2 cellular contexts compared by ENCODE assay signal in the genomic region with DNA sequence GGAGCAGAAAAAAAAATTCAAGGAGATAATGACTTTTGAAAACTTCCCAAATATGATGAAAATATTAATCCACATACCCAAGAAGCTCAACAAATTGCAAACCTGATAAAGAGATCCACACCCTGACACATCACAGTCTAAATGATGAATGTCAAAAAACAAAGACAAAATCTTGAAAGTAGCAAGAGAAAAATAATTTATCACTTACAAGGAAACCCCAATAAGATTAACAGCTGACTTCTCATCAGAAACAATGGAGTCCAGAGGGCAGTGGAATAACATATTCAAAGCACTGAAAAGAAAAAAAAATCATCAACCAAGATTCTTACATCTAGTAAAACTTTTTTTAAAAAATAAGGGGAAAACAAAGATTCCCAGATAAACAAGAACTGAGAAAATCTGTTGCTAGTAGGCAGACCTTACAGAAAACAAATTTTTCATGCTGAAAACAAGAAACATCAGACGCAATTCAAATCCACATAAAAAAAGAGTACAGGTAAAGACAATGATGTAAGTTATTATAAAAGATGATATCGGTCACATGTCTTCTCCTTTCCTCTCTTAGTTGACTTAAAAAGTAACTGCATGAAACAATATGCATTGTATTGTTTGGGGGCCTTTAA.
A peak's percentile ranks its signal among the peaks of the same experiment; 100 is the strongest.
TF ChIP-seq lines count a peak whose summit lies in the region.

No MANE protein-coding gene starts in this region.

TF ChIP-seq in A549, 52 proteins besides CTCF, POLR2A, EP300 and RAD21:
- TF ChIP-seq ZFP36 (IDR thresholded peaks at IDR 0.05; ENCODE audit: borderline replicate concordance, partially characterized antibody) = no peak
- peak; percentile 72; the same call in 1 of the 2 replicates for TF ChIP-seq FOXS1 (CRISPR knock-in tag; IDR thresholded peaks at IDR 0.05)

TF ChIP-seq in K562, 482 proteins besides CTCF, POLR2A, EP300 and RAD21:
- TF ChIP-seq XRCC3 (IDR thresholded peaks at IDR 0.05) = peak; percentile 74; the same call in 1 of the 2 replicates
- no peak for TF ChIP-seq NCOA4 (IDR thresholded peaks at IDR 0.05; ENCODE audit: partially characterized antibody)
- peak; percentile 95 for TF ChIP-seq ZNF766 (CRISPR knock-in tag; conservative IDR thresholded peaks at IDR 0.05)
- peak in 1 of 2 experiments; percentile 92; a peak in 2 of 3 replicates for TF ChIP-seq CBX3 (IDR thresholded peaks at IDR 0.05; ENCODE audit: borderline replicate concordance in 1 of 2, low read length in 2 of 2)
- TF ChIP-seq ADNP (tag; IDR thresholded peaks at IDR 0.05) = no peak
- TF ChIP-seq NBN (IDR thresholded peaks at IDR 0.05; ENCODE audit: low read depth) = peak; percentile 52; the same call in 1 of the 2 replicates
- no peak for TF ChIP-seq ZNF583 (CRISPR knock-in tag; IDR thresholded peaks at IDR 0.05)
- TF ChIP-seq CBX5 (IDR thresholded peaks at IDR 0.05; ENCODE audit: borderline replicate concordance, low read depth) = peak; percentile 70; the same call in 1 of the 2 replicates
- peak; percentile 98 for TF ChIP-seq TRIM28 (IDR thresholded peaks at IDR 0.05)
- TF ChIP-seq TRIM24 (IDR thresholded peaks at IDR 0.05) = peak in 1 of 2 experiments; percentile 65; a peak in 1 of 4 replicates
